In the genomic region with DNA sequence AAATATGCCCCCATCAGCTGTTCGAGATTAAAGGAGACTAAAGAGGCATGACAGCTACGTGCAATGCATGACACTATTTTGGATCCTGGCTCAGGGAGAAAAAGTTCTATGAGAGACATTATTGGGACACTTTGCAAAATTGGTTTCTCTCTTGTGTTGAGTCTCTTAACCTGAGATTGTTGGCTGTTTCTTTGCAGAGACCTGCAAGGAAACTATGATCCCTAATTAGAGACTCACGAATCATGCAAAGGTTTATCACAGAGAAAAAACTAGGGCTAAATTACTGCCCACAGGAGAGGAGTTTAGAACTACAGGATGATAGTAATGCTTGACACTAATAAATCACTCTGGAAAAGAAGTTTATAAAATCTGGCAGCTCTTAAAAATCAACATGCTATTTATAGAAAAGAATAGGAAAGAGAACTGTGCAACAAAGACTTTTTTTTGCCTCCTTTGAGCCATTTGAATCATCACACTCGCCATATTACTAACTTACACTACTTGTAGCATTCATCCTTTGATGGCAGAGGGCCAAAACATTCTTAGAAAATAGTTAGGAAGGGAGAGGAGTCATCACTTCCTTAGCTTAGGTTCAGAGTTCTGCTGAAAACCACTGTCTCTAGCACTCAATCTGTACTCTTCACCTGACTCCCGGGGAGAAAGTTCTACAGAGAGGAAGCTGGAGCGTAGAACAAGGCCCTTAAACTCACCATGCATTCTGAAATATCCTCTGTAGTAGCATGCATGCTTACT, we compare ENCODE assay signal across 16 cellular contexts. TPM values are rescaled to one million over a fixed set of nuclear protein-coding genes. Genes with fewer than 3 reads are reported as not detected.
DNase-seq lines count a peak whose midpoint lies in the region; ATAC-seq and TF ChIP-seq lines count a peak whose summit lies in the region.
"Had no signal": no experiment of that assay in that cellular context is flagged by ENCODE, and none has a peak within 500 bp of the region (broad histone marks: within the 10 kb centered on the region; RNA-seq: fewer than 3 reads in every experiment).

No MANE protein-coding gene starts in this region.

- H3K9me3 Mint-ChIP-seq in HFFc6 = peaks cover 3% of the 10 kb centered on the region; the same call in 1 of the 2 replicates
- H3K9me3 Mint-ChIP-seq: activated CD4-positive, alpha-beta memory T cell treated with anti-CD3 and anti-CD28 coated beads for 36 hours; stimulated activated naive CD8-positive, alpha-beta T cell treated with anti-CD3 and anti-CD28 coated beads, Interleukin-15, Interleukin-2, amounts not matched to agents 100 ng/mL and 50 ng/mL, for 24 hours had no signal

- 60 to 80% (median 69%) methylated on average over 6 of the region's 6 CpGs for WGBS in stomach, 5 donors

- H3K27ac Mint-ChIP-seq in HFFc6 = no peak overlapping the region
- H3K27ac Mint-ChIP-seq: activated CD4-positive, alpha-beta memory T cell treated with anti-CD3 and anti-CD28 coated beads for 36 hours; activated naive CD8-positive, alpha-beta T cell; natural killer cell; stimulated activated naive CD8-positive, alpha-beta T cell treated with anti-CD3 and anti-CD28 coated beads, Interleukin-15, Interleukin-2, amounts not matched to agents 100 ng/mL and 50 ng/mL, for 24 hours had no signal

- H3K4me1 ChIP-seq in DND-41 (ENCODE audit: insufficient read depth, low read length) = peaks cover 19% of the 10 kb centered on the region
- H3K4me1 ChIP-seq in osteoblast (ENCODE audit: insufficient read depth, low read length) = peaks cover 7% of the 10 kb centered on the region
- no peaks in the 10 kb centered on the region for H3K4me1 ChIP-seq in stomach
- H3K4me1 ChIP-seq: right lobe of liver had no signal

- no peak for TF ChIP-seq EP300 in stomach (IDR thresholded peaks at IDR 0.05)

- H3K36me3 Mint-ChIP-seq in HFFc6 (ENCODE audit: low read depth) = no peaks in the 10 kb centered on the region
- H3K36me3 Mint-ChIP-seq: activated CD4-positive, alpha-beta memory T cell treated with anti-CD3 and anti-CD28 coated beads for 36 hours; natural killer cell had no signal

- no peaks in the 10 kb centered on the region for H3K79me2 ChIP-seq in DND-41 (ENCODE audit: insufficient read depth, low read length)
- H3K79me2 ChIP-seq in osteoblast (ENCODE audit: insufficient read depth, low read length) = no peaks in the 10 kb centered on the region

- ATAC-seq in DND-41 (ENCODE audit: insufficient read depth, low read depth) = peak; percentile 85
- ATAC-seq: natural killer cell, right lobe of liver had no signal

- no peak overlapping the region for H3K4me3 ChIP-seq in DND-41 (ENCODE audit: low read depth in 1 of 2, low read length in 2 of 2)
- no peak overlapping the region for H3K4me3 ChIP-seq in astrocyte of the cerebellum (ENCODE audit: low read depth, low read length)
- H3K4me3 ChIP-seq in osteoblast (ENCODE audit: insufficient read depth, low read length) = no peak overlapping the region
- no peak overlapping the region for H3K4me3 ChIP-seq in stomach
- H3K4me3 ChIP-seq: left ventricle myocardium inferior, right lobe of liver had no signal

- TF ChIP-seq CTCF in DND-41 (IDR thresholded peaks at IDR 0.05; ENCODE audit: borderline replicate concordance, extremely low read depth, low read length, poor library complexity, severe bottlenecking) = no peak
- TF ChIP-seq CTCF in HFFc6 (IDR thresholded peaks at IDR 0.05) = no peak
- no peak for TF ChIP-seq CTCF in astrocyte of the cerebellum (IDR thresholded peaks at IDR 0.05; ENCODE audit: low read depth, low read length, missing control alignments)
- TF ChIP-seq CTCF in osteoblast (IDR thresholded peaks at IDR 0.05; ENCODE audit: extremely low read depth, low read depth, low read length) = no peak
- TF ChIP-seq CTCF in stomach (IDR thresholded peaks at IDR 0.05) = no peak

- H3K27me3 ChIP-seq in DND-41 (ENCODE audit: insufficient read depth, low read length, poor library complexity) (no peaks in the 10 kb centered on the region), osteoblast (ENCODE audit: insufficient read depth, low read length) (no peaks in the 10 kb centered on the region), stomach (peaks cover 0 to 7% (median 0%) of the 10 kb centered on the region in 3 donors)
- H3K27me3 ChIP-seq: right lobe of liver had no signal

- peaks cover 9% of the 10 kb centered on the region for H3K4me1 Mint-ChIP-seq in HFFc6 (ENCODE audit: low read depth)

- H3K4me2 ChIP-seq in DND-41 (ENCODE audit: insufficient read depth, low read length) (no peak overlapping the region), osteoblast (ENCODE audit: insufficient read depth, low read length) (no peak overlapping the region)

- H3K36me3 ChIP-seq in DND-41 (ENCODE audit: insufficient read depth, low read length) = no peaks in the 10 kb centered on the region
- no peaks in the 10 kb centered on the region for H3K36me3 ChIP-seq in osteoblast (ENCODE audit: insufficient read depth, low read length)
- no peaks in the 10 kb centered on the region for H3K36me3 ChIP-seq in stomach
- H3K36me3 ChIP-seq: left ventricle myocardium inferior, right lobe of liver had no signal

- in situ Hi-C loops in astrocyte of the cerebellum (cut with HindIII; ENCODE audit: low sequenced_read_pairs) = no loop called here

- DNase-seq in DND-41 = peak; percentile 33
- peak; percentile 75 for DNase-seq in HFFc6
- peak; percentile 36 for DNase-seq in astrocyte of the cerebellum (ENCODE audit: low read depth)
- peak; percentile 49 for DNase-seq in osteoblast (ENCODE audit: insufficient read length, low spot score, missing footprints)
- DNase-seq in NCI-H1436 treated with DMSO at 0.1 percent for 48 hours (lab: John Stamatoyannopoulos, UW) = no peak
- no peak for DNase-seq in NCI-H2029 treated with DMSO at 0.1 percent for 48 hours (lab: John Stamatoyannopoulos, UW)
- no peak for DNase-seq in stomach
- DNase-seq: activated CD4-positive, alpha-beta memory T cell treated with anti-CD3 and anti-CD28 coated beads for 36 hours; erythroblast; hippocampal formation; left ventricle myocardium inferior; natural killer cell; OCI-M1; right lobe of liver had no signal

- no peak overlapping the region for H3K9ac ChIP-seq in DND-41 (ENCODE audit: low read depth, low read length)

- H2AFZ ChIP-seq in DND-41 (ENCODE audit: low read depth, low read length) (no peak overlapping the region), osteoblast (ENCODE audit: low read length) (no peak overlapping the region)

- TF ChIP-seq POLR2A in stomach (IDR thresholded peaks at IDR 0.05) = no peak

- no peak overlapping the region for H3K27ac ChIP-seq in DND-41 (ENCODE audit: low read length)
- no peak overlapping the region for H3K27ac ChIP-seq in osteoblast (ENCODE audit: low read depth, low read length)
- no peak overlapping the region for H3K27ac ChIP-seq in stomach
- H3K27ac ChIP-seq: left ventricle myocardium inferior, right lobe of liver had no signal

- peaks cover 9% of the 10 kb centered on the region for H3K27me3 Mint-ChIP-seq in HFFc6 (ENCODE audit: insufficient read depth)
- H3K27me3 Mint-ChIP-seq: activated naive CD8-positive, alpha-beta T cell had no signal

- intact Hi-C loops in stomach (cut with DNase I; ENCODE audit: low total_unique reads) = no loop called here

- H4K20me1 ChIP-seq in DND-41 (ENCODE audit: insufficient read depth, low read length) (no peaks in the 10 kb centered on the region), osteoblast (ENCODE audit: insufficient read depth, low read length) (no peaks in the 10 kb centered on the region)

- H3K4me3 Mint-ChIP-seq in HFFc6 = no peak overlapping the region
- H3K4me3 Mint-ChIP-seq: activated CD4-positive, alpha-beta memory T cell treated with anti-CD3 and anti-CD28 coated beads for 36 hours; activated naive CD8-positive, alpha-beta T cell; natural killer cell; stimulated activated naive CD8-positive, alpha-beta T cell treated with anti-CD3 and anti-CD28 coated beads, Interleukin-15, Interleukin-2, amounts not matched to agents 100 ng/mL and 50 ng/mL, for 24 hours had no signal

- H3K9me3 ChIP-seq in DND-41 (ENCODE audit: insufficient read depth, low read length, severe bottlenecking) (no peaks in the 10 kb centered on the region), osteoblast (ENCODE audit: low read depth, low read length) (no peaks in the 10 kb centered on the region), stomach (no peaks in the 10 kb centered on the region)
- H3K9me3 ChIP-seq: left ventricle myocardium inferior, right lobe of liver had no signal

RNA-seq across cellular contexts. Expression of a gene that starts 25.3 kb away (rescaled TPM):
- total RNA-seq in HFFc6 (2021; fragmentation: NEBNext Ultra II Directional; extraction: Animal tissue kit (Norgen Biotek cat#: 25700)) = not detected
- total RNA-seq in osteoblast (29.5 and 56.1 TPM in 2 replicates), stomach (1 to 10 TPM in 2 of 5 donors, under 1 TPM in 1, not detected in 2; 0.45 to 4.5 (median 4.2) TPM)
- 1 to 10 TPM; 3.0 to 9.8 (median 7.0) TPM for polyA plus RNA-seq in stomach
- total RNA-seq: natural killer cell had no signal

Comparison
In these comparisons a context has a peak if more than half of its experiments do, and no peak if none do; other contexts are left out.
1. DNase-seq: peak in DND-41 (single experiment), HFFc6 (single experiment), astrocyte of the cerebellum (single experiment) and osteoblast (single experiment); none in NCI-H1436 treated with DMSO at 0.1 percent for 48 hours (single experiment), NCI-H2029 treated with DMSO at 0.1 percent for 48 hours (single experiment) and stomach (single experiment).